11 cellular contexts compared by ENCODE assay signal in the genomic region with DNA sequence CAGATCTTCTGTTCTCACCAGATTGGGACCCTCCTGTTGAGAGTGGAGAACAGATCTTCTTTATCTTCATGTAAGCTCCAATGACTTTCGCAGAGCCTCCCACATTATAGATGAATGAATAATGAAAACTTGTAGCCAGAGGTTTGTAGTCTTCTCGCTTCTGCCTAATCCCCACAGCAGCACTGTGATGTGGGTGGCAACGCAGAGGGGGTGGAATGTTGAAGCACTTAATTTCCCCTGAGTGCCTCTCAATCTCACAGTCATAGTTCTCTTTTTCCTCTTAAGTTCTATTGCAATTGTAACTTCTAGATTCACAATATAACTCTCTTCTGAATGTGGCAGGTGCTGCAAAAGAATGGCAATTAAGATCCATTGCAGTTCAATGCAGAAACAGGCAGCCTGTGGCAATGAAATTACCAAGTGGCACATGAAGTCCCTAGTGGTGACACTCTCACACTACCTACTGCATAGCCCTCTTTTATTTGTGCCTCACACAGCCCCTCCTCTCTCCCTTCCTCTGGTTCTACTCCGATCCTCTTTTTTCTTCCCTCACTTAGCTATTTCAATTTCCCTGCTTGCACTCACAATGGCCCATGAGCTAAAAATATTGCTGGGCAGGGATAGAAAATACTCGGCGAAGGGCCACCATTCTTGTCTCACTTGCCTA.
A peak's percentile ranks its signal among the peaks of the same experiment; 100 is the strongest.
DNase-seq lines count a peak whose midpoint lies in the region; ATAC-seq, FAIRE-seq and TF ChIP-seq lines count a peak whose summit lies in the region.
"Had no signal": no experiment of that assay in that cellular context is flagged by ENCODE, and none has a peak within 500 bp of the region (broad histone marks: within the 10 kb centered on the region; RNA-seq: fewer than 3 reads in every experiment).

No MANE protein-coding gene starts in this region.

- FAIRE-seq in K562 (lab: Jason Lieb, UNC) (peak; percentile 15), kidney (lab: Jason Lieb, UNC) (no peak)

- peak; percentile 87 for ATAC-seq in K562

- H3K4me3 ChIP-seq in K562 (no peak overlapping the region), kidney (ENCODE audit: low read length in 2 of 2) (no peak overlapping the region)

- in situ Hi-C loops in K562 (cut with MboI) = loop anchor here (10.0 kb wide), 1 partner anchor 1289 kb away; no protein-coding TSS in a partner anchor

- BruUV-seq in K562 (replicated peaks; lab: Mats Ljungman, UMichigan) = no TSS peak

- H3K9ac ChIP-seq in K562 (ENCODE audit: insufficient read depth in 1 of 2, low read depth in 2 of 2, low read length in 2 of 2) (no peak overlapping the region), kidney (ENCODE audit: low read length in 2 of 2) (no peak overlapping the region)

- no peaks in the 10 kb centered on the region for H4K20me1 ChIP-seq in K562 (replicated peaks; ENCODE audit: control insufficient read depth, insufficient read depth, low read length)

- peak; percentile 51 for DNase-seq in NCI-H82 (lab: John Stamatoyannopoulos, UW)
- DNase-seq in NCI-H82 treated with DMSO at 0.1 percent for 48 hours (lab: John Stamatoyannopoulos, UW; ENCODE audit: unreplicated experiment) = no peak
- peak; percentile 22 for DNase-seq in NAMALWA (ENCODE audit: low spot score)
- peak in 3 of 4 experiments; percentile 3 to 14 (median 10) for DNase-seq in K562 (ENCODE audit: extremely low read depth in 1 of 4, low spot score in 3 of 4)
- DNase-seq in renal cortical epithelial cell (ENCODE audit: low read depth) = peak; percentile 3
- DNase-seq in kidney = no peak
- DNase-seq in stimulated activated naive CD4-positive, alpha-beta T cell (lab: John Stamatoyannopoulos, UW) = no peak
- DNase-seq in mucosa of gallbladder (ENCODE audit: low spot score) = no peak
- DNase-seq: activated CD4-positive, alpha-beta T cell treated with anti-CD3 and anti-CD28 coated beads, Interleukin-2, amount 10 ng/mL, durations not matched to agents 24 days and 14 days; AML-193; NCI-H226 had no signal

- no peaks in the 10 kb centered on the region for H3K27me3 ChIP-seq in K562 (ENCODE audit: control insufficient read depth in 2 of 2, insufficient read depth in 2 of 2, low read length in 2 of 2)

- no peaks in the 10 kb centered on the region for H3K9me1 ChIP-seq in K562 (ENCODE audit: control insufficient read depth, insufficient read depth, low read length)

- H3K79me2 ChIP-seq in K562 (ENCODE audit: control insufficient read depth, insufficient read depth, low read length) = no peaks in the 10 kb centered on the region

- H3K9me3 ChIP-seq in K562 (replicated peaks; ENCODE audit: control insufficient read depth, insufficient read depth, low read depth, low read length) = no peaks in the 10 kb centered on the region
- no peaks in the 10 kb centered on the region for H3K9me3 ChIP-seq in kidney (ENCODE audit: control insufficient read depth in 1 of 2, low read length in 2 of 2)

- intact Hi-C loops in K562 (cut with micrococcal nuclease) = no loop called here
- intact Hi-C loops in kidney (cut with DNase I) = no loop called here

- CTCF ChIA-PET in K562 (lab: Yijun Ruan, JAX; ENCODE audit: low intra/inter-chr PET ratio) = no interaction called here

- no peak for TF ChIP-seq EP300 in K562 (IDR thresholded peaks at IDR 0.05; ENCODE audit: low read length)

- TF ChIP-seq RAD21 in K562 (CRISPR knock-in tag; conservative IDR thresholded peaks at IDR 0.05 in 1 of 2, IDR thresholded peaks at IDR 0.05 in 1 of 2) = no peak; a peak in 1 of 4 replicates

- TF ChIP-seq POLR2A in K562 (conservative IDR thresholded peaks at IDR 0.05) = no peak

- 15% methylated on average over 6 of the region's 6 CpGs for WGBS in K562 (ENCODE audit: insufficient coverage, low coverage, missing lambda C conversion rate)

- TF ChIP-seq CTCF in K562 (IDR thresholded peaks at IDR 0.05 in 2 of 3, conservative IDR thresholded peaks at IDR 0.05 in 1 of 3; ENCODE audit: insufficient read depth in 2 of 3, low read depth in 1 of 3, low read length in 3 of 3) (peak; percentile 22 to 29 (median 23); a peak in 3 of 6 replicates), kidney (IDR thresholded peaks at IDR 0.05; ENCODE audit: borderline replicate concordance, extremely low read depth, insufficient read depth) (no peak)

- no peak overlapping the region for H2AFZ ChIP-seq in K562 (ENCODE audit: low read depth, low read length)

- POLR2A ChIA-PET in K562 (lab: Yijun Ruan, JAX) = interaction anchor here (0.6 kb wide), 1 partner anchor 223 kb away, joined by 3 read pairs; no protein-coding TSS in a partner anchor

- H3K36me3 ChIP-seq in K562 (ENCODE audit: control insufficient read depth, insufficient read depth, low read length) (no peaks in the 10 kb centered on the region), kidney (ENCODE audit: control insufficient read depth in 1 of 2, insufficient read depth in 2 of 2, low read length in 2 of 2) (no peaks in the 10 kb centered on the region)

- H3K4me1 ChIP-seq in K562 (replicated peaks in 1 of 2; ENCODE audit: control insufficient read depth in 2 of 2, insufficient read depth in 2 of 2, low read length in 2 of 2) = no peaks in the 10 kb centered on the region
- no peaks in the 10 kb centered on the region for H3K4me1 ChIP-seq in kidney (ENCODE audit: control insufficient read depth in 1 of 2, insufficient read depth in 1 of 2, low read depth in 1 of 2, low read length in 2 of 2)

- H3K27ac ChIP-seq in K562 (ENCODE audit: extremely low read depth, low read depth, low read length) (no peak overlapping the region), kidney (ENCODE audit: low read depth in 2 of 2, low read length in 2 of 2) (no peak overlapping the region)

- H3K4me2 ChIP-seq in K562 (ENCODE audit: insufficient read depth, low read length) = no peak overlapping the region

TF ChIP-seq in K562, 482 proteins besides CTCF, POLR2A, EP300 and RAD21:
- TF ChIP-seq, protein P1, sequence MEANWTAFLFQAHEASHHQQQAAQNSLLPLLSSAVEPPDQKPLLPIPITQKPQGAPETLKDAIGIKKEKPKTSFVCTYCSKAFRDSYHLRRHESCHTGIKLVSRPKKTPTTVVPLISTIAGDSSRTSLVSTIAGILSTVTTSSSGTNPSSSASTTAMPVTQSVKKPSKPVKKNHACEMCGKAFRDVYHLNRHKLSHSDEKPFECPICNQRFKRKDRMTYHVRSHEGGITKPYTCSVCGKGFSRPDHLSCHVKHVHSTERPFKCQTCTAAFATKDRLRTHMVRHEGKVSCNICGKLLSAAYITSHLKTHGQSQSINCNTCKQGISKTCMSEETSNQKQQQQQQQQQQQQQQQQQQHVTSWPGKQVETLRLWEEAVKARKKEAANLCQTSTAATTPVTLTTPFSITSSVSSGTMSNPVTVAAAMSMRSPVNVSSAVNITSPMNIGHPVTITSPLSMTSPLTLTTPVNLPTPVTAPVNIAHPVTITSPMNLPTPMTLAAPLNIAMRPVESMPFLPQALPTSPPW (CRISPR knock-in tag; IDR thresholded peaks at IDR 0.05) = 0 out of 2 replicates have a peak, but pooled peaks have one; percentile 14
- no peak for TF ChIP-seq CREBBP (IDR thresholded peaks at IDR 0.05; ENCODE audit: low read depth, low read length)

Comparison
In these comparisons a context has a peak if more than half of its experiments do, and no peak if none do; other contexts are left out.
1. DNase-seq: peak in NCI-H82 (single experiment), NAMALWA (single experiment), K562 (3 of 4) and renal cortical epithelial cell (single experiment); none in NCI-H82 treated with DMSO at 0.1 percent for 48 hours (single experiment), kidney (single experiment), stimulated activated naive CD4-positive, alpha-beta T cell (0 of 6) and mucosa of gallbladder (single experiment).